10 cellular contexts compared by ENCODE assay signal in genomic region chr18:58196164-58196563, GRCh38.
DNase-seq lines count a peak whose midpoint lies in the region; ATAC-seq and TF ChIP-seq lines count a peak whose summit lies in the region.
"Had no signal": no experiment of that assay in that cellular context is flagged by ENCODE, and none has a peak within 500 bp of the region (broad histone marks: within the 10 kb centered on the region; RNA-seq: fewer than 3 reads in every experiment).

No MANE protein-coding gene starts in this region.

- 50% methylated on average over 3 of the region's 3 CpGs for WGBS in hepatocyte (ENCODE audit: low lambda C conversion rate, missing lambda C conversion rate)

- peaks cover 91% of the 10 kb centered on the region for H3K79me2 ChIP-seq in hepatocyte

- no peak for ATAC-seq in stimulated activated memory B cell treated with anti-CD40 and anti-IgM and Interleukin-4, amounts not matched to agents 10 μg/mL and 1 μg/mL and 100 μg/mL, for 72 hours
- no peak for ATAC-seq in GM21576 (IDR thresholded peaks at IDR 0.05; ENCODE audit: unreplicated experiment)
- ATAC-seq: A549 had no signal

- DNase-seq in activated CD4-positive, alpha-beta T cell treated with anti-CD3 and anti-CD28 coated beads, Interleukin-2, amount 10 ng/mL, durations not matched to agents 7 days and 5 days = no peak
- no peak for DNase-seq in activated CD4-positive, alpha-beta T cell treated with anti-CD3 and anti-CD28 coated beads, Interleukin-2, amount 50 U/mL, for 1 hour
- DNase-seq in hepatocyte (ENCODE audit: low spot score) = no peak
- DNase-seq in NCI-H1694 treated with DMSO at 0.1 percent for 48 hours (lab: John Stamatoyannopoulos, UW) = no peak
- DNase-seq in NCI-H2196 treated with DMSO at 0.1 percent for 48 hours (lab: John Stamatoyannopoulos, UW; ENCODE audit: unreplicated experiment) = no peak

- H3K4me1 ChIP-seq in hepatocyte (ENCODE audit: insufficient read depth) = peaks cover 22% of the 10 kb centered on the region

- H2AFZ ChIP-seq in hepatocyte = no peak overlapping the region

- H3K9me3 ChIP-seq in hepatocyte (ENCODE audit: low read depth) = no peaks in the 10 kb centered on the region
- H3K9me3 ChIP-seq: A549, right atrium auricular region had no signal

- no peaks in the 10 kb centered on the region for H4K20me1 ChIP-seq in hepatocyte (ENCODE audit: insufficient read depth, poor library complexity, severe bottlenecking)

- peaks cover 16% of the 10 kb centered on the region for H3K4me1 Mint-ChIP-seq in activated CD4-positive, alpha-beta T cell treated with anti-CD3 and anti-CD28 coated beads, Interleukin-2, amount 10 ng/mL, durations not matched to agents 7 days and 5 days
- peaks cover 34% of the 10 kb centered on the region for H3K4me1 Mint-ChIP-seq in stimulated activated memory B cell treated with anti-CD40 and anti-IgM and Interleukin-4, amounts not matched to agents 10 μg/mL and 1 μg/mL and 100 μg/mL, for 72 hours

- H3K36me3 Mint-ChIP-seq in activated CD4-positive, alpha-beta T cell treated with anti-CD3 and anti-CD28 coated beads, Interleukin-2, amount 10 ng/mL, durations not matched to agents 7 days and 5 days (ENCODE audit: low read depth) = no peaks in the 10 kb centered on the region
- H3K36me3 Mint-ChIP-seq in stimulated activated memory B cell treated with anti-CD40 and anti-IgM and Interleukin-4, amounts not matched to agents 10 μg/mL and 1 μg/mL and 100 μg/mL, for 72 hours = no peaks in the 10 kb centered on the region

- H3K27ac Mint-ChIP-seq in activated CD4-positive, alpha-beta T cell treated with anti-CD3 and anti-CD28 coated beads, Interleukin-2, amount 10 ng/mL, durations not matched to agents 7 days and 5 days = no peak overlapping the region
- peak overlapping the region; percentile 87 for H3K27ac Mint-ChIP-seq in stimulated activated memory B cell treated with anti-CD40 and anti-IgM and Interleukin-4, amounts not matched to agents 10 μg/mL and 1 μg/mL and 100 μg/mL, for 72 hours

- no peaks in the 10 kb centered on the region for H3K36me3 ChIP-seq in hepatocyte (replicated peaks; ENCODE audit: insufficient read depth, low read depth)
- H3K36me3 ChIP-seq: right atrium auricular region had no signal

- no peaks in the 10 kb centered on the region for H3K9me3 Mint-ChIP-seq in activated CD4-positive, alpha-beta T cell treated with anti-CD3 and anti-CD28 coated beads, Interleukin-2, amount 10 ng/mL, durations not matched to agents 7 days and 5 days
- H3K9me3 Mint-ChIP-seq in stimulated activated memory B cell treated with anti-CD40 and anti-IgM and Interleukin-4, amounts not matched to agents 10 μg/mL and 1 μg/mL and 100 μg/mL, for 72 hours = no peaks in the 10 kb centered on the region

- peak overlapping the region; percentile 65 for H3K4me3 Mint-ChIP-seq in activated CD4-positive, alpha-beta T cell treated with anti-CD3 and anti-CD28 coated beads, Interleukin-2, amount 10 ng/mL, durations not matched to agents 7 days and 5 days
- H3K4me3 Mint-ChIP-seq in stimulated activated memory B cell treated with anti-CD40 and anti-IgM and Interleukin-4, amounts not matched to agents 10 μg/mL and 1 μg/mL and 100 μg/mL, for 72 hours = peak overlapping the region; percentile 92

- POLR2A ChIA-PET in activated CD4-positive, alpha-beta T cell treated with anti-CD3 and anti-CD28 coated beads, Interleukin-2, amount 10 ng/mL, durations not matched to agents 7 days and 5 days (lab: Charles Lee) = no interaction called here

- H3K9me2 ChIP-seq in hepatocyte (replicated peaks; ENCODE audit: insufficient read depth) = no peaks in the 10 kb centered on the region

- H3K27me3 Mint-ChIP-seq in activated CD4-positive, alpha-beta T cell treated with anti-CD3 and anti-CD28 coated beads, Interleukin-2, amount 10 ng/mL, durations not matched to agents 7 days and 5 days = peaks cover 21% of the 10 kb centered on the region
- H3K27me3 Mint-ChIP-seq in stimulated activated memory B cell treated with anti-CD40 and anti-IgM and Interleukin-4, amounts not matched to agents 10 μg/mL and 1 μg/mL and 100 μg/mL, for 72 hours = no peaks in the 10 kb centered on the region

- H3K27ac ChIP-seq in VCaP (peak overlapping the region; percentile 84; the same call in 1 of the 2 replicates), hepatocyte (peak overlapping the region; percentile 63)
- H3K27ac ChIP-seq: A549 had no signal

- CTCF ChIA-PET in activated CD4-positive, alpha-beta T cell treated with anti-CD3 and anti-CD28 coated beads, Interleukin-2, amount 10 ng/mL, durations not matched to agents 7 days and 5 days (lab: Charles Lee) = no interaction called here

- H3K4me2 ChIP-seq in hepatocyte = peak overlapping the region; percentile 76
- H3K4me2 ChIP-seq: A549 had no signal

- no peaks in the 10 kb centered on the region for H3K27me3 ChIP-seq in hepatocyte
- H3K27me3 ChIP-seq: right atrium auricular region had no signal

- no peak for TF ChIP-seq CTCF in VCaP (conservative IDR thresholded peaks at IDR 0.05)
- TF ChIP-seq CTCF in hepatocyte (IDR thresholded peaks at IDR 0.05; ENCODE audit: poor library complexity) = no peak

- H3K4me3 ChIP-seq in hepatocyte = no peak overlapping the region
- H3K4me3 ChIP-seq: A549 had no signal
